Comparison of ENCODE assay signal across 41 cellular contexts in genomic region chr1:17584539-17584938, GRCh38. TPM values are rescaled to one million over a fixed set of nuclear protein-coding genes. Genes with fewer than 3 reads are reported as not detected.
"Had no signal": no experiment of that assay in that cellular context is flagged by ENCODE, and none has a peak within 500 bp of the region (broad histone marks: within the 10 kb centered on the region; RNA-seq: fewer than 3 reads in every experiment).

No MANE protein-coding gene starts in this region.

- H3K4me3 ChIP-seq: adrenal gland, breast epithelium, cardiac muscle cell, colonic mucosa, dorsolateral prefrontal cortex, esophagus muscularis mucosa, gastrocnemius medialis, heart right ventricle, hepatocyte had no signal

- H3K4me2 ChIP-seq: hepatocyte had no signal

- H3K9me3 Mint-ChIP-seq: activated CD4-positive, alpha-beta T cell treated with anti-CD3 and anti-CD28 coated beads, Interleukin-2, amount 10 ng/mL, durations not matched to agents 7 days and 5 days; activated naive CD4-positive, alpha-beta T cell treated with anti-CD3 and anti-CD28 coated beads for 36 hours; activated naive CD4-positive, alpha-beta T cell treated with anti-CD3 and anti-CD28 coated beads, Interleukin-2, amount 50 U/mL, for 24 hours; activated naive CD8-positive, alpha-beta T cell treated with anti-CD3 and anti-CD28 coated beads for 36 hours; activated naive CD8-positive, alpha-beta T cell treated with anti-CD3 and anti-CD28 coated beads, Interleukin-2, amount 50 U/mL, for 24 hours; activated T-helper 1 cell treated with anti-CD3 and anti-CD28 coated beads, Interleukin-12 subunit alpha, Interleukin-12 subunit beta, Interleukin-2, Interleukin-4 antibody, amounts not matched to agents 30 ng/mL and 10 ng/mL and 1 ng/mL, durations not matched to agents 14 hours and 24 hours and 36 hours; activated T-helper 2 cell treated with anti-CD3 and anti-CD28 coated beads, Interferon-gamma antibody, Interleukin-2, Interleukin-4, amounts not matched to agents 10 μg/mL and 5 μg/mL and 100 μg/mL, durations not matched to agents 14 hours and 24 hours and 36 hours; brain; dendritic cell treated with granulocyte-macrophage colony-stimulating factor and Interleukin-4, amounts not matched to agents 40 ng/mL and 50 ng/mL, for 4 days; T-helper 2 cell treated with Interferon-gamma antibody and Interleukin-4, amounts not matched to agents 5 μg/mL and 100 μg/mL, for 36 hours had no signal

- H3K4me1 Mint-ChIP-seq: activated naive CD4-positive, alpha-beta T cell treated with anti-CD3 and anti-CD28 coated beads, Interleukin-2, amount 50 U/mL, for 24 hours; activated naive CD8-positive, alpha-beta T cell treated with anti-CD3 and anti-CD28 coated beads for 36 hours had no signal

- H3K27me3 ChIP-seq: adrenal gland, breast epithelium, cardiac muscle cell, colonic mucosa, dorsolateral prefrontal cortex, esophagus muscularis mucosa, foreskin keratinocyte, gastrocnemius medialis, heart right ventricle, hepatocyte had no signal

- H2AFZ ChIP-seq: hepatocyte had no signal

- H3K36me3 Mint-ChIP-seq: activated CD8-positive, alpha-beta memory T cell treated with anti-CD3 and anti-CD28 coated beads, Interleukin-2, amount 10 ng/mL, durations not matched to agents 7 days and 5 days; activated naive CD4-positive, alpha-beta T cell treated with anti-CD3 and anti-CD28 coated beads, Interleukin-2, amount 50 U/mL, for 24 hours; activated naive CD8-positive, alpha-beta T cell treated with anti-CD3 and anti-CD28 coated beads for 36 hours had no signal

- H3K36me3 ChIP-seq: adrenal gland, breast epithelium, cardiac muscle cell, colonic mucosa, gastrocnemius medialis had no signal

- H3K9me3 ChIP-seq: adrenal gland, breast epithelium, colonic mucosa, esophagus muscularis mucosa, gastrocnemius medialis, heart right ventricle had no signal

- H3K27ac ChIP-seq: adrenal gland, cardiac muscle cell, colonic mucosa, foreskin keratinocyte, gastrocnemius medialis, heart right ventricle, hepatocyte had no signal

- H3K4me3 Mint-ChIP-seq: activated CD4-positive, alpha-beta T cell treated with anti-CD3 and anti-CD28 coated beads, Interleukin-2, amount 10 ng/mL, durations not matched to agents 7 days and 5 days; activated CD8-positive, alpha-beta memory T cell treated with anti-CD3 and anti-CD28 coated beads, Interleukin-2, amount 10 ng/mL, durations not matched to agents 7 days and 5 days; activated CD8-positive, alpha-beta T cell treated with anti-CD3 and anti-CD28 coated beads, Interleukin-2, amount 10 ng/mL, durations not matched to agents 7 days and 5 days; activated naive CD4-positive, alpha-beta T cell treated with anti-CD3 and anti-CD28 coated beads for 36 hours; activated naive CD4-positive, alpha-beta T cell treated with anti-CD3 and anti-CD28 coated beads, Interleukin-2, amount 50 U/mL, for 24 hours; activated naive CD8-positive, alpha-beta T cell treated with anti-CD3 and anti-CD28 coated beads for 36 hours; activated naive CD8-positive, alpha-beta T cell treated with anti-CD3 and anti-CD28 coated beads, Interleukin-2, amount 50 U/mL, for 24 hours; activated T-helper 1 cell treated with anti-CD3 and anti-CD28 coated beads, Interleukin-12 subunit alpha, Interleukin-12 subunit beta, Interleukin-2, Interleukin-4 antibody, amounts not matched to agents 30 ng/mL and 10 ng/mL and 1 ng/mL, durations not matched to agents 14 hours and 24 hours and 36 hours; brain; dendritic cell treated with granulocyte-macrophage colony-stimulating factor and Interleukin-4, amounts not matched to agents 40 ng/mL and 50 ng/mL, for 4 days; T-helper 17 cell; T-helper 2 cell treated with Interferon-gamma antibody and Interleukin-4, amounts not matched to agents 5 μg/mL and 100 μg/mL, for 36 hours had no signal

- H3K27me3 Mint-ChIP-seq: activated CD4-positive, alpha-beta T cell treated with anti-CD3 and anti-CD28 coated beads, Interleukin-2, amount 10 ng/mL, durations not matched to agents 7 days and 5 days; activated naive CD4-positive, alpha-beta T cell treated with anti-CD3 and anti-CD28 coated beads, Interleukin-2, amount 50 U/mL, for 24 hours; activated naive CD8-positive, alpha-beta T cell treated with anti-CD3 and anti-CD28 coated beads for 36 hours had no signal

- H3K27ac Mint-ChIP-seq: activated CD4-positive, alpha-beta T cell treated with anti-CD3 and anti-CD28 coated beads, Interleukin-2, amount 10 ng/mL, durations not matched to agents 7 days and 5 days; activated CD8-positive, alpha-beta memory T cell treated with anti-CD3 and anti-CD28 coated beads, Interleukin-2, amount 10 ng/mL, durations not matched to agents 7 days and 5 days; activated CD8-positive, alpha-beta T cell treated with anti-CD3 and anti-CD28 coated beads, Interleukin-2, amount 10 ng/mL, durations not matched to agents 7 days and 5 days; activated naive CD4-positive, alpha-beta T cell treated with anti-CD3 and anti-CD28 coated beads for 36 hours; activated naive CD4-positive, alpha-beta T cell treated with anti-CD3 and anti-CD28 coated beads, Interleukin-2, amount 50 U/mL, for 24 hours; activated naive CD8-positive, alpha-beta T cell treated with anti-CD3 and anti-CD28 coated beads for 36 hours; activated naive CD8-positive, alpha-beta T cell treated with anti-CD3 and anti-CD28 coated beads, Interleukin-2, amount 50 U/mL, for 24 hours; activated T-helper 1 cell treated with anti-CD3 and anti-CD28 coated beads, Interleukin-12 subunit alpha, Interleukin-12 subunit beta, Interleukin-2, Interleukin-4 antibody, amounts not matched to agents 30 ng/mL and 10 ng/mL and 1 ng/mL, durations not matched to agents 14 hours and 24 hours and 36 hours; activated T-helper 2 cell treated with anti-CD3 and anti-CD28 coated beads, Interferon-gamma antibody, Interleukin-2, Interleukin-4, amounts not matched to agents 10 μg/mL and 5 μg/mL and 100 μg/mL, durations not matched to agents 14 hours and 24 hours and 36 hours; brain; dendritic cell treated with granulocyte-macrophage colony-stimulating factor and Interleukin-4, amounts not matched to agents 40 ng/mL and 50 ng/mL, for 4 days; T-helper 17 cell; T-helper 2 cell treated with Interferon-gamma antibody and Interleukin-4, amounts not matched to agents 5 μg/mL and 100 μg/mL, for 36 hours had no signal

- DNase-seq: activated CD4-positive, alpha-beta T cell treated with anti-CD3 and anti-CD28 coated beads for 4 hours; activated CD4-positive, alpha-beta T cell treated with anti-CD3 and anti-CD28 coated beads, Interleukin-2, amount 10 ng/mL, durations not matched to agents 7 days and 5 days; activated CD4-positive, alpha-beta T cell treated with anti-CD3 and anti-CD28 coated beads, Interleukin-2, amount 50 U/mL, for 4 hours; activated CD4-positive, CD25-positive, alpha-beta regulatory T cell; activated CD4-positive, CD25-positive, alpha-beta regulatory T cell treated with anti-CD3 and anti-CD28 coated beads, Interleukin-2, amount 50 U/mL, for 72 hours; activated CD8-positive, alpha-beta memory T cell treated with anti-CD3 and anti-CD28 coated beads, Interleukin-2, amount 10 ng/mL, durations not matched to agents 7 days and 5 days; activated CD8-positive, alpha-beta memory T cell treated with anti-CD3 and anti-CD28 coated beads, Interleukin-2, amount 50 U/mL, for 4 hours; activated CD8-positive, alpha-beta T cell treated with anti-CD3 and anti-CD28 coated beads, Interleukin-2, amount 10 ng/mL, durations not matched to agents 7 days and 5 days; activated effector memory CD4-positive, alpha-beta T cell treated with anti-CD3 and anti-CD28 coated beads, Interleukin-2, amount 50 U/mL, for 16 hours; activated naive CD4-positive, alpha-beta T cell treated with anti-CD3 and anti-CD28 coated beads for 36 hours; activated naive CD8-positive, alpha-beta T cell treated with anti-CD3 and anti-CD28 coated beads for 36 hours; activated naive CD8-positive, alpha-beta T cell treated with anti-CD3 and anti-CD28 coated beads, Interleukin-2, amount 50 U/mL, for 24 hours; activated T-cell treated with anti-CD3 and anti-CD28 coated beads, Interleukin-2, amount 50 U/mL, for 1 hour; activated T-cell treated with anti-CD3 and anti-CD28 coated beads, Interleukin-2, amount 50 U/mL, for 48 hours; adrenal gland; amygdala; aorta; central memory CD4-positive, alpha-beta T cell; cerebellar nuclear complex; colonic mucosa; dorsolateral prefrontal cortex; effector memory CD4-positive, alpha-beta T cell; erythroblast; foreskin keratinocyte; gastrocnemius medialis; heart right ventricle; T-helper 1 cell; T-helper 17 cell; T1000; WERI-Rb-1 had no signal

- ATAC-seq: activated CD8-positive, alpha-beta memory T cell treated with anti-CD3 and anti-CD28 coated beads, Interleukin-2, amount 10 ng/mL, durations not matched to agents 7 days and 5 days; activated CD8-positive, alpha-beta T cell treated with anti-CD3 and anti-CD28 coated beads, Interleukin-2, amount 10 ng/mL, durations not matched to agents 7 days and 5 days; activated naive CD8-positive, alpha-beta T cell treated with anti-CD3 and anti-CD28 coated beads, Interleukin-2, amount 50 U/mL, for 24 hours; foreskin keratinocyte; gastrocnemius medialis; heart right ventricle; T-helper 17 cell had no signal

RNA-seq across cellular contexts. Expression of gene ARHGEF10L, which starts 45.0 kb away (rescaled TPM):
- total RNA-seq: activated CD4-positive, alpha-beta T cell treated with anti-CD3 and anti-CD28 coated beads, Interleukin-2, amount 10 ng/mL, durations not matched to agents 7 days and 5 days; activated CD8-positive, alpha-beta memory T cell treated with anti-CD3 and anti-CD28 coated beads for 36 hours; activated CD8-positive, alpha-beta memory T cell treated with anti-CD3 and anti-CD28 coated beads, Interleukin-2, amount 10 ng/mL, durations not matched to agents 7 days and 5 days; activated CD8-positive, alpha-beta T cell treated with anti-CD3 and anti-CD28 coated beads, Interleukin-2, amount 10 ng/mL, durations not matched to agents 7 days and 5 days; activated naive CD4-positive, alpha-beta T cell treated with anti-CD3 and anti-CD28 coated beads for 36 hours; activated naive CD8-positive, alpha-beta T cell treated with anti-CD3 and anti-CD28 coated beads for 36 hours; activated T-helper 1 cell treated with anti-CD3 and anti-CD28 coated beads, Interleukin-12 subunit alpha, Interleukin-12 subunit beta, Interleukin-2, Interleukin-4 antibody, amounts not matched to agents 30 ng/mL and 10 ng/mL and 1 ng/mL, durations not matched to agents 14 hours and 24 hours and 36 hours had no signal
